ENCODE assay signal across 9 cellular contexts in genomic region chr18:2981212-2981728, GRCh38. TPM values are rescaled to one million over a fixed set of nuclear protein-coding genes. Genes with fewer than 3 reads are reported as not detected.
DNase-seq lines count a peak whose midpoint lies in the region; ATAC-seq, FAIRE-seq and TF ChIP-seq lines count a peak whose summit lies in the region.
"Had no signal": no experiment of that assay in that cellular context is flagged by ENCODE, and none has a peak within 500 bp of the region (broad histone marks: within the 10 kb centered on the region; RNA-seq: fewer than 3 reads in every experiment).

No MANE protein-coding gene starts in this region.

- no peak for DNase-seq in GM12891 (ENCODE audit: insufficient read length, low spot score)
- peak; percentile 57 for DNase-seq in SW480 (ENCODE audit: low spot score)
- peak; percentile 99 for DNase-seq in fibroblast of villous mesenchyme (ENCODE audit: low read depth)
- no peak for DNase-seq in NCI-H345 (lab: John Stamatoyannopoulos, UW)
- DNase-seq in SIG-M5 (lab: John Stamatoyannopoulos, UW) = no peak
- DNase-seq: NCI-H526 treated with DMSO at 0.1 percent for 48 hours had no signal

- FAIRE-seq in GM12891 (lab: Jason Lieb, UNC) = no peak

- H3K4me3 ChIP-seq in fibroblast of villous mesenchyme (ENCODE audit: low read depth, low read length) = no peak overlapping the region
- H3K4me3 ChIP-seq in skin epidermis = peak overlapping the region in 2 of 7 experiments; percentile 8 to 18

- ATAC-seq in HG03159 (IDR thresholded peaks at IDR 0.05; ENCODE audit: unreplicated experiment) (no peak), HG02678 (IDR thresholded peaks at IDR 0.05; ENCODE audit: unreplicated experiment) (no peak)

- H3K27ac ChIP-seq in skin epidermis = peak overlapping the region in 19 of 21 experiments; percentile 20 to 88 (median 71)

- TF ChIP-seq POLR2A in GM12891 (IDR thresholded peaks at IDR 0.05; ENCODE audit: low read depth, low read length) = 0 out of 2 replicates have a peak, but pooled peaks have one; percentile 25

- TF ChIP-seq CTCF in fibroblast of villous mesenchyme (IDR thresholded peaks at IDR 0.05; ENCODE audit: insufficient read depth, low read depth, low read length) = no peak

TF ChIP-seq in GM12891, 5 proteins besides CTCF, POLR2A, EP300 and RAD21:
- no peak for TF ChIP-seq POLR2AphosphoS5 (IDR thresholded peaks at IDR 0.05; ENCODE audit: low read depth, low read length)
- TF ChIP-seq PAX5 (IDR thresholded peaks at IDR 0.05; ENCODE audit: insufficient read depth, low read length, severe bottlenecking) = no peak
- TF ChIP-seq SPI1 (IDR thresholded peaks at IDR 0.05; ENCODE audit: low read depth, low read length) = no peak
- no peak for TF ChIP-seq TAF1 (IDR thresholded peaks at IDR 0.05; ENCODE audit: low read depth, low read length)
- TF ChIP-seq POU2F2 (IDR thresholded peaks at IDR 0.05; ENCODE audit: low read depth, low read length) = no peak

RNA-seq across cellular contexts. Expression of gene LPIN2, which starts 31.7 kb away (rescaled TPM):
- 13.3 TPM for polyA plus RNA-seq in GM12891 (2012; ENCODE audit: low read depth, missing spikeins)
- 36.4 and 55.3 TPM in 2 replicates for total RNA-seq in fibroblast of villous mesenchyme

Comparison
In these comparisons a context has a peak if more than half of its experiments do, and no peak if none do; other contexts are left out.
1. DNase-seq: peak in SW480 (single experiment) and fibroblast of villous mesenchyme (single experiment); none in GM12891 (single experiment), NCI-H345 (single experiment) and SIG-M5 (single experiment).